Comparison of ENCODE assay signal across 12 cellular contexts in the genomic region with DNA sequence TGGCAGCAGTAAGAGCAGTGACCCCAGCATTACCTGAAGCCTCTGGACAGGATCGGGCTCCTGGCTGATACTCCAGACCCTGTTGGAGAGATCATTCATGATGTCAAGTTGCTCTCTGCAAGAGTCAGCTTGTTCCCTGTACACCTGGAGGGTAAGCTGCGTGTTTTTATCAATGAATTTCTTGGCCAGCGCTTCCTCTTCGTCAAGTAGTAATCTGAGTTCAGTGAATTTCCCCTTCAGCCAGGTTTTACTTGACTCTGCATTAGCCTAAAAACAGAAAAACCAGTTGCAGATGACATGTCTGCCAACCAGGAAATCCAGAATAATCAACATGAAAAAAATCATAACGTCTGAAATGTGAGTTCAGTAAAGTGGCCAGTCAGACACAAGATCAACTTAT. TPM values are rescaled to one million over a fixed set of nuclear protein-coding genes. Genes with fewer than 3 reads are reported as not detected.
DNase-seq lines count a peak whose midpoint lies in the region; ATAC-seq and TF ChIP-seq lines count a peak whose summit lies in the region.
"Had no signal": no experiment of that assay in that cellular context is flagged by ENCODE, and none has a peak within 500 bp of the region (broad histone marks: within the 10 kb centered on the region; RNA-seq: fewer than 3 reads in every experiment).

No MANE protein-coding gene starts in this region.

- H3K4me1 ChIP-seq in colonic mucosa (peaks cover 6% of the 10 kb centered on the region), thymus (ENCODE audit: control insufficient read depth, insufficient read depth, low read length) (peaks cover 54% of the 10 kb centered on the region)

- no peaks in the 10 kb centered on the region for H3K9me3 Mint-ChIP-seq in activated T-cell treated with anti-CD3 and anti-CD28 coated beads, Interleukin-2, amount 50 U/mL, for 4 hours

- peaks cover 28% of the 10 kb centered on the region for H3K36me3 Mint-ChIP-seq in activated T-cell treated with anti-CD3 and anti-CD28 coated beads, Interleukin-2, amount 50 U/mL, for 4 hours (ENCODE audit: insufficient read depth)

- peaks cover 82% of the 10 kb centered on the region for H3K4me1 Mint-ChIP-seq in activated T-cell treated with anti-CD3 and anti-CD28 coated beads, Interleukin-2, amount 50 U/mL, for 4 hours (ENCODE audit: low read depth)

- TF ChIP-seq CTCF in colonic mucosa (IDR thresholded peaks at IDR 0.05), result no peak

- no peaks in the 10 kb centered on the region for H3K27me3 Mint-ChIP-seq in activated T-cell treated with anti-CD3 and anti-CD28 coated beads, Interleukin-2, amount 50 U/mL, for 4 hours (ENCODE audit: low read depth)

- H3K27me3 ChIP-seq in colonic mucosa, result no peaks in the 10 kb centered on the region
- no peaks in the 10 kb centered on the region for H3K27me3 ChIP-seq in thymus (ENCODE audit: control insufficient read depth, insufficient read depth)

- H3K4me3 ChIP-seq in colonic mucosa (no peak overlapping the region), thymus (ENCODE audit: low read length) (no peak overlapping the region)
- H3K4me3 ChIP-seq: smooth muscle cell had no signal

- no peak for ATAC-seq in activated T-cell treated with anti-CD3 and anti-CD28 coated beads, Interleukin-2, amount 50 U/mL, for 4 hours
- ATAC-seq in HG02763 (IDR thresholded peaks at IDR 0.05; ENCODE audit: unreplicated experiment) (no peak), HG03095 (IDR thresholded peaks at IDR 0.05; ENCODE audit: unreplicated experiment) (no peak)

- H3K36me3 ChIP-seq in colonic mucosa, result no peaks in the 10 kb centered on the region
- H3K36me3 ChIP-seq in thymus (ENCODE audit: control insufficient read depth, insufficient read depth), result peaks cover 17% of the 10 kb centered on the region

- peak overlapping the region; percentile 4 for H3K4me3 Mint-ChIP-seq in activated T-cell treated with anti-CD3 and anti-CD28 coated beads, Interleukin-2, amount 50 U/mL, for 4 hours

- peak overlapping the region; percentile 24 for H3K27ac ChIP-seq in colonic mucosa
- peak overlapping the region; percentile 87 for H3K27ac ChIP-seq in thymus (ENCODE audit: low read depth)

- in situ Hi-C loops in G401 (cut with HindIII; ENCODE audit: low sequenced_read_pairs), result loop anchor here (10.0 kb wide), 1 partner anchor 85 kb away; no protein-coding TSS in a partner anchor

- DNase-seq in activated T-cell treated with anti-CD3 and anti-CD28 coated beads, Interleukin-2, amount 50 U/mL, for 4 hours, result no peak
- DNase-seq in activated T-cell treated with anti-CD3 and anti-CD28 coated beads, Interleukin-2, amount 50 U/mL, for 1 hour, result no peak
- DNase-seq in NCI-H345 treated with DMSO at 0.1 percent for 48 hours (lab: John Stamatoyannopoulos, UW; ENCODE audit: unreplicated experiment) (peak; percentile 20), colonic mucosa (no peak), G401 (ENCODE audit: low spot score) (no peak)
- DNase-seq: activated gamma-delta T cell treated with Interleukin-2 at 50 U/mL for 16 hours, hypothalamus, NCI-H526 treated with DMSO at 0.1 percent for 48 hours had no signal

- WGBS in thymus, result 17% methylated on average over 5 of the region's 5 CpGs

- intact Hi-C loops in colonic mucosa (cut with DNase I), result no loop called here

- no peak overlapping the region for H3K9ac ChIP-seq in colonic mucosa (ENCODE audit: low read depth in 2 of 2, low read length in 2 of 2)

- no peaks in the 10 kb centered on the region for H3K9me3 ChIP-seq in colonic mucosa
- no peaks in the 10 kb centered on the region for H3K9me3 ChIP-seq in thymus (ENCODE audit: control insufficient read depth)

RNA-seq across cellular contexts. Expression of a gene that starts 19.1 kb away (rescaled TPM):
- total RNA-seq in activated T-cell treated with anti-CD3 and anti-CD28 coated beads, Interleukin-2, amount 50 U/mL, for 4 hours, result 10 to 100 TPM; 30.4 to 40.6 (median 32.5) TPM
- total RNA-seq in colonic mucosa, result 10 to 100 TPM; 44.6 to 62.0 TPM
- 16.4 TPM for polyA plus RNA-seq in thymus
- 8.9 and 10.2 TPM in 2 replicates for total RNA-seq in G401 (2014; rRNA removed; shearing (Covaris generic))

RNA-seq across cellular contexts. Expression of a gene that starts 43.4 kb away (rescaled TPM):
- total RNA-seq in activated T-cell treated with anti-CD3 and anti-CD28 coated beads, Interleukin-2, amount 50 U/mL, for 4 hours, result 10 to 100 TPM; 48.4 to 57.2 (median 49.1) TPM
- 100 to 1,000 TPM; 223 to 254 TPM for total RNA-seq in colonic mucosa
- polyA plus RNA-seq in thymus, result 38.0 TPM
- 122 and 147 TPM in 2 replicates for total RNA-seq in G401 (2014; rRNA removed; shearing (Covaris generic))
